Comparison of ENCODE assay signal across 18 cellular contexts in the genomic region with DNA sequence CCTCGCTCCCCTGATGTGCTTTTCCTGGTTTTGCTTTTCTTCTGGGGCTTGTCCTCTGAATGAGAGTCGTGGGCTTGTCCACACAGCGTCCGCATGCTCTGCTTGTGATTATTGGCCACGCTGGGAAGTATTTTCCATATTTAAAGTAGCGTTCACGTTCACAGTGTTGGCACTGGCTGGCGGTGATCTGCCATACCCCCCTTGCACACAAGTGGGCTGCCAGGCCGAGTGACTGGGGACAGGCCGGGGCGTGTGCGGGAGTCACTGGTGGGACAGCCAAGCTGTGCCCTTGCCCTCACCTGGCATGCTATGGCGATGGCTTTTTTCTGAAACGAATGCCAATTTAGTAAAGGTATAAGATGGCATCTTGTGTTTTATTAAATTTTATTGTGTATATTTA. TPM values are rescaled to one million over a fixed set of nuclear protein-coding genes. Genes with fewer than 3 reads are reported as not detected.
DNase-seq lines count a peak whose midpoint lies in the region; ATAC-seq and TF ChIP-seq lines count a peak whose summit lies in the region.
"Had no signal": no experiment of that assay in that cellular context is flagged by ENCODE, and none has a peak within 500 bp of the region (broad histone marks: within the 10 kb centered on the region; RNA-seq: fewer than 3 reads in every experiment).

No MANE protein-coding gene starts in this region.

- no peak overlapping the region for H3K27ac ChIP-seq in spleen
- H3K27ac ChIP-seq: 22Rv1, A549, BLaER1 had no signal

- DNase-seq in Right ventricle myocardium superior (peak; percentile 8), left ventricle myocardium superior (no peak), mucosa of descending colon (peak in 2 of 3 donors; percentile 11 to 34), spleen (peak; percentile 42), NCI-H2029 (lab: John Stamatoyannopoulos, UW) (no peak), epidermal melanocyte (ENCODE audit: insufficient read length, low spot score) (no peak)
- DNase-seq: Calu3; CD4-positive, alpha-beta memory T cell; DMS79 treated with DMSO at 0.1 percent for 48 hours; GF-D8; H9 had no signal

- H3K9me3 ChIP-seq in mucosa of descending colon (no peaks in the 10 kb centered on the region), spleen (no peaks in the 10 kb centered on the region)
- H3K9me3 ChIP-seq: A549, BLaER1 had no signal

- H3K4me3 ChIP-seq in mucosa of descending colon: no peak overlapping the region
- H3K4me3 ChIP-seq in spleen: no peak overlapping the region
- H3K4me3 ChIP-seq: A549, BLaER1 had no signal

- H3K36me3 ChIP-seq in mucosa of descending colon (ENCODE audit: low read depth) (no peaks in the 10 kb centered on the region), spleen (peaks cover 0 to 97% (median 71%) of the 10 kb centered on the region in 6 donors)

- no peaks in the 10 kb centered on the region for H3K27me3 ChIP-seq in spleen (replicated peaks in 1 of 7)
- H3K27me3 ChIP-seq: BLaER1 had no signal

- ATAC-seq in Right ventricle myocardium superior (ENCODE audit: poor library complexity) (no peak), left ventricle myocardium superior (no peak), mucosa of descending colon (no peak), HG02840 (IDR thresholded peaks at IDR 0.05; ENCODE audit: low FRiP score, unreplicated experiment) (no peak)
- ATAC-seq: A549, HepG2 had no signal

- TF ChIP-seq CTCF in mucosa of descending colon (IDR thresholded peaks at IDR 0.05) (no peak), spleen (IDR thresholded peaks at IDR 0.05 in 8 of 11, conservative IDR thresholded peaks at IDR 0.05 in 3 of 11) (no peak)

- H3K4me1 ChIP-seq in mucosa of descending colon (ENCODE audit: low read depth): peaks cover 4% of the 10 kb centered on the region
- H3K4me1 ChIP-seq in spleen: no peaks in the 10 kb centered on the region
- H3K4me1 ChIP-seq: A549 had no signal

- TF ChIP-seq POLR2A in spleen (IDR thresholded peaks at IDR 0.05): no peak

- 90 to 97% (median 94%) methylated on average over 14 of the region's 14 CpGs for WGBS in spleen, 5 donors

- intact Hi-C loops in Right ventricle myocardium superior (cut with DNase I): no loop called here
- intact Hi-C loops in left ventricle myocardium superior (cut with micrococcal nuclease): no loop called here
- intact Hi-C loops in mucosa of descending colon (cut with DNase I, micrococcal nuclease): no loop called here
- intact Hi-C loops in spleen (cut with DNase I; ENCODE audit: low total_unique reads): loop anchor here (10.0 kb wide), 1 partner anchor 418 kb away; no protein-coding TSS in a partner anchor

RNA-seq across cellular contexts. Expression of a gene that starts 32.8 kb away (rescaled TPM):
- total RNA-seq in Right ventricle myocardium superior: 3.8 TPM
- 4.0 TPM for total RNA-seq in left ventricle myocardium superior
- 100 to 1,000 TPM in 1 of 3 donors, 10 to 100 TPM in 2; 52.3 to 179 (median 92.3) TPM for total RNA-seq in mucosa of descending colon
- total RNA-seq in spleen: 10 to 100 TPM; 20.9 to 31.4 (median 24.5) TPM
- polyA plus RNA-seq in spleen: 10 to 100 TPM in 1 of 3 donors, 1 to 10 TPM in 2; 6.9 to 12.0 (median 9.5) TPM

RNA-seq across cellular contexts. Expression of a gene that starts 50.4 kb away (rescaled TPM):
- not detected for total RNA-seq in Right ventricle myocardium superior
- total RNA-seq in left ventricle myocardium superior: not detected
- total RNA-seq in mucosa of descending colon: 1 to 10 TPM; 4.0 to 7.6 (median 4.5) TPM
- under 1 TPM in 2 of 7 donors, not detected in 5; 0.25 to 0.33 TPM for total RNA-seq in spleen
- under 1 TPM; 0.10 to 0.35 (median 0.26) TPM for polyA plus RNA-seq in spleen
- total RNA-seq: CD4-positive, alpha-beta memory T cell; H1; HepG2 had no signal
- polyA plus RNA-seq: CD14-positive monocyte; CD4-positive, alpha-beta memory T cell; HepG2 had no signal

Comparison
In these comparisons a context has a peak if more than half of its experiments do, and no peak if none do; other contexts are left out.
1. DNase-seq: peak in Right ventricle myocardium superior (single experiment), mucosa of descending colon (2 of 3) and spleen (single experiment); none in left ventricle myocardium superior (single experiment), NCI-H2029 (single experiment) and epidermal melanocyte (single experiment).